Comparison of ENCODE assay signal across 11 cellular contexts in genomic region chr1:167706931-167707877, GRCh38. TPM values are rescaled to one million over a fixed set of nuclear protein-coding genes. Genes with fewer than 3 reads are reported as not detected.
DNase-seq lines count a peak whose midpoint lies in the region; ATAC-seq lines count a peak whose summit lies in the region.
"Had no signal": no experiment of that assay in that cellular context is flagged by ENCODE, and none has a peak within 500 bp of the region (broad histone marks: within the 10 kb centered on the region; RNA-seq: fewer than 3 reads in every experiment).

No MANE protein-coding gene starts in this region.

- peak overlapping the region; percentile 10 to 79 (median 32) for H3K27ac Mint-ChIP-seq in CD4-positive, alpha-beta memory T cell
- H3K27ac Mint-ChIP-seq in activated naive CD8-positive, alpha-beta T cell = peak overlapping the region; percentile 77

- intact Hi-C loops in CD4-positive, alpha-beta memory T cell (cut with micrococcal nuclease) = no loop called here

- peaks cover 34% of the 10 kb centered on the region for H3K36me3 ChIP-seq in CD4-positive, alpha-beta memory T cell (ENCODE audit: insufficient read depth, low read length)
- H3K36me3 ChIP-seq: thoracic aorta had no signal

- POLR2A ChIA-PET in CD4-positive, alpha-beta memory T cell (lab: Charles Lee; ENCODE audit: partially characterized antibody) = interaction anchor here (0.9 to 3.0 kb wide), 2 partner anchors 7 to 9 kb away, joined by 3 to 16 read pairs; no protein-coding TSS in a partner anchor

- peaks cover 0 to 2% (median 0%) of the 10 kb centered on the region in 8 donors for H3K9me3 Mint-ChIP-seq in CD4-positive, alpha-beta memory T cell
- H3K9me3 Mint-ChIP-seq in activated naive CD8-positive, alpha-beta T cell (ENCODE audit: low read depth) = no peaks in the 10 kb centered on the region
- H3K9me3 Mint-ChIP-seq: neural crest cell had no signal

- H3K4me3 ChIP-seq in CD4-positive, alpha-beta memory T cell (ENCODE audit: low read length in 2 of 2) = no peak overlapping the region
- H3K4me3 ChIP-seq: thoracic aorta had no signal

- H3K27me3 Mint-ChIP-seq in CD4-positive, alpha-beta memory T cell = no peaks in the 10 kb centered on the region
- H3K27me3 Mint-ChIP-seq in activated naive CD8-positive, alpha-beta T cell = no peaks in the 10 kb centered on the region

- ATAC-seq in GM19328 (IDR thresholded peaks at IDR 0.05; ENCODE audit: unreplicated experiment) = peak; percentile 48
- peak; percentile 35 for ATAC-seq in HG02981 (IDR thresholded peaks at IDR 0.05; ENCODE audit: unreplicated experiment)

- no peaks in the 10 kb centered on the region for H3K9me3 ChIP-seq in CD4-positive, alpha-beta memory T cell (ENCODE audit: control insufficient read depth in 1 of 2, low read length in 2 of 2)
- H3K9me3 ChIP-seq: thoracic aorta had no signal

- CTCF ChIA-PET in CD4-positive, alpha-beta memory T cell (lab: Charles Lee; ENCODE audit: partially characterized antibody) = interaction anchor here (1.6 to 1.7 kb wide), 2 partner anchors 20 to 106 kb away, joined by 4 read pairs; no protein-coding TSS in a partner anchor

- DNase-seq in CD4-positive, alpha-beta memory T cell = no peak
- no peak for DNase-seq in stimulated activated CD4-positive, alpha-beta T cell treated with anti-CD3 and anti-CD28 coated beads, Interleukin-2, amount 100 ng/mL, for 24 hours
- no peak for DNase-seq in hippocampal formation (lab: John Stamatoyannopoulos, UW)
- DNase-seq in NCI-H1105 (lab: John Stamatoyannopoulos, UW) = no peak
- DNase-seq in SK-N-DZ (ENCODE audit: low spot score) = no peak
- DNase-seq: effector CD4-positive, alpha-beta T cell had no signal

- no peak overlapping the region for H3K27ac ChIP-seq in CD4-positive, alpha-beta memory T cell (ENCODE audit: low read depth, low read length)
- H3K27ac ChIP-seq: thoracic aorta had no signal

- no peaks in the 10 kb centered on the region for H3K4me1 ChIP-seq in CD4-positive, alpha-beta memory T cell (ENCODE audit: insufficient read depth, low read length)

- H3K4me1 Mint-ChIP-seq in CD4-positive, alpha-beta memory T cell = peaks cover 8 to 13% (median 11%) of the 10 kb centered on the region in 4 donors
- peaks cover 18% of the 10 kb centered on the region for H3K4me1 Mint-ChIP-seq in activated naive CD8-positive, alpha-beta T cell (ENCODE audit: low read depth)

- H3K4me3 Mint-ChIP-seq in CD4-positive, alpha-beta memory T cell = no peak overlapping the region
- H3K4me3 Mint-ChIP-seq in activated naive CD8-positive, alpha-beta T cell = no peak overlapping the region
- H3K4me3 Mint-ChIP-seq: neural crest cell had no signal

- H3K27me3 ChIP-seq in CD4-positive, alpha-beta memory T cell (ENCODE audit: insufficient read depth, low read length) = no peaks in the 10 kb centered on the region

- H3K36me3 Mint-ChIP-seq in CD4-positive, alpha-beta memory T cell = peaks cover 31 to 42% of the 10 kb centered on the region in 2 donors
- no peaks in the 10 kb centered on the region for H3K36me3 Mint-ChIP-seq in activated naive CD8-positive, alpha-beta T cell

RNA-seq across cellular contexts. Expression of gene MPZL1, which starts 14.6 kb away (rescaled TPM):
- total RNA-seq in CD4-positive, alpha-beta memory T cell = 1 to 10 TPM; 5.4 to 7.2 TPM
- 10 to 100 TPM in 1 of 2 donors, 1 to 10 TPM in 1; 8.6 to 15.8 TPM for polyA plus RNA-seq in CD4-positive, alpha-beta memory T cell
- polyA plus RNA-seq in SK-N-DZ (2014; cell fraction: cytosol; rRNA removed) = 85.4 and 92.6 TPM in 2 replicates
- 39.3 and 41.9 TPM in 2 replicates for polyA plus RNA-seq in SK-N-DZ (2014; cell fraction: nucleus; rRNA removed)
